ENCODE assay signal across 16 cellular contexts in the genomic region with DNA sequence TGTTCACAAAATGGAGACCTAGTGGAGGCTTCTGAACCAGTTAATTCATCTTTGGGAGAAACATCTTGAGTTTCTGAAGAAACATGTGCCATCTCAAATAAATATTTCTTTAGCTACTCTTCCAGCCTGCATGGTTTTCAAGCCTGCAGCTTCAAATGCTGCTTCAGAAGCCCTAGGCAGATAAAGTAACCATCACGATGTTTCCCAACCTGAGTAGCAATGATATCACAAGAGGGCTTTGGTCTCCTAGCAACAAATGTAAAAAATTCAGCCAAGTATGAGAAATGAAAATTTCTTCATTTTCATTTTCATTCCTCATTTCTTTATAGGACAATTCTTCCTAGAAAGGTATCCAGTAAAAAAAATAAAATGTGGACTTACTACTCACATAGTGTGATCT. TPM values are rescaled to one million over a fixed set of nuclear protein-coding genes. Genes with fewer than 3 reads are reported as not detected.
DNase-seq lines count a peak whose midpoint lies in the region; ATAC-seq and TF ChIP-seq lines count a peak whose summit lies in the region.
"Had no signal": no experiment of that assay in that cellular context is flagged by ENCODE, and none has a peak within 500 bp of the region (broad histone marks: within the 10 kb centered on the region; RNA-seq: fewer than 3 reads in every experiment).

No MANE protein-coding gene starts in this region.

- peaks cover 0 to 17% of the 10 kb centered on the region in 2 donors for H3K4me1 ChIP-seq in neuronal stem cell (ENCODE audit: control insufficient read depth in 2 of 2, insufficient read depth in 1 of 2, low read depth in 1 of 2, low read length in 2 of 2)
- peaks cover 8% of the 10 kb centered on the region for H3K4me1 ChIP-seq in foreskin keratinocyte
- H3K4me1 ChIP-seq in neural progenitor cell, result no peaks in the 10 kb centered on the region
- H3K4me1 ChIP-seq in psoas muscle, result no peaks in the 10 kb centered on the region
- H3K4me1 ChIP-seq: BE2C had no signal

- no CpG with 5 or more reads among the region's 1 CpG for WGBS in neuronal stem cell (ENCODE audit: extremely low coverage in 2 of 2, insufficient read length in 2 of 2, insufficient replicate concordance in 1 of 2), 2 donors
- WGBS in psoas muscle, 3 donors, result 73 to 90% methylated on average over 1 of the region's 1 CpG; no CpG with 5 or more reads in 1 of the 3 donors

- H3K79me1 ChIP-seq in neuronal stem cell (ENCODE audit: low read depth, low read length), result no peaks in the 10 kb centered on the region

- no peak overlapping the region for H3K4me2 ChIP-seq in neuronal stem cell (ENCODE audit: insufficient read depth, low read length, poor library complexity, severe bottlenecking)
- H3K4me2 ChIP-seq in neural progenitor cell, result no peak overlapping the region

- H2BK15ac ChIP-seq in neuronal stem cell (ENCODE audit: low read length), result no peak overlapping the region

- no peak overlapping the region for H3K4ac ChIP-seq in neuronal stem cell (ENCODE audit: low read length)

- H3K36me3 ChIP-seq in neuronal stem cell (replicated peaks in 1 of 2; ENCODE audit: control insufficient read depth in 2 of 2, insufficient read depth in 2 of 2, low read length in 2 of 2) (no peaks in the 10 kb centered on the region), neural progenitor cell (no peaks in the 10 kb centered on the region), psoas muscle (ENCODE audit: insufficient read depth in 1 of 2, low read depth in 1 of 2) (no peaks in the 10 kb centered on the region)
- H3K36me3 ChIP-seq: BE2C had no signal

- peak; percentile 31 for DNase-seq in AG10803 (ENCODE audit: low read depth)
- peak; percentile 19 for DNase-seq in NCI-H226
- peak; percentile 1 for DNase-seq in fibroblast of gingiva (ENCODE audit: low read depth)
- no peak for DNase-seq in neuronal stem cell (ENCODE audit: low spot score)
- DNase-seq in foreskin keratinocyte, result no peak
- no peak for DNase-seq in neural progenitor cell (ENCODE audit: low spot score)
- no peak for DNase-seq in psoas muscle
- DNase-seq: 8988T; ACHN; BE2C; CD4-positive, alpha-beta memory T cell; DMS79; HCEC 1CT; HFFc6 had no signal

- H2AFZ ChIP-seq in neuronal stem cell (ENCODE audit: low read length) (no peak overlapping the region), neural progenitor cell (replicated peaks) (no peak overlapping the region)

- H4K8ac ChIP-seq in neuronal stem cell (ENCODE audit: low read depth, low read length), result no peak overlapping the region

- no peak overlapping the region for H2BK5ac ChIP-seq in neuronal stem cell (ENCODE audit: low read length)

- intact Hi-C loops in psoas muscle (cut with DNase I), result no loop called here

- H3K9ac ChIP-seq in neuronal stem cell (ENCODE audit: low read depth, low read length, poor library complexity) (no peak overlapping the region), neural progenitor cell (no peak overlapping the region)

- H3K9me3 ChIP-seq in neuronal stem cell (replicated peaks in 1 of 2; ENCODE audit: control insufficient read depth in 2 of 2, insufficient read depth in 1 of 2, low read depth in 1 of 2, low read length in 2 of 2), result no peaks in the 10 kb centered on the region
- H3K9me3 ChIP-seq in neural progenitor cell (ENCODE audit: low read depth), result no peaks in the 10 kb centered on the region
- H3K9me3 ChIP-seq in psoas muscle, result no peaks in the 10 kb centered on the region
- H3K9me3 ChIP-seq: BE2C had no signal

- no peaks in the 10 kb centered on the region for H3K36me3 Mint-ChIP-seq in neural progenitor cell
- H3K36me3 Mint-ChIP-seq: CD4-positive, alpha-beta memory T cell had no signal

- peak overlapping the region; percentile 2 for H3K27ac ChIP-seq in neuronal stem cell (replicated peaks; ENCODE audit: low read length)
- no peak overlapping the region for H3K27ac ChIP-seq in foreskin keratinocyte
- no peak overlapping the region for H3K27ac ChIP-seq in neural progenitor cell
- H3K27ac ChIP-seq in psoas muscle, result no peak overlapping the region
- H3K27ac ChIP-seq: C4-2B had no signal

- TF ChIP-seq CTCF in AG10803 (conservative IDR thresholded peaks at IDR 0.05; ENCODE audit: low read length), result no peak
- TF ChIP-seq CTCF in foreskin keratinocyte (conservative IDR thresholded peaks at IDR 0.05), result no peak
- no peak for TF ChIP-seq CTCF in neural progenitor cell (IDR thresholded peaks at IDR 0.05)
- TF ChIP-seq CTCF in psoas muscle (IDR thresholded peaks at IDR 0.05), result no peak

- H3K4me3 ChIP-seq in AG10803 (ENCODE audit: low read length) (no peak overlapping the region), neuronal stem cell (ENCODE audit: low read length in 2 of 2) (no peak overlapping the region), neural progenitor cell (no peak overlapping the region), psoas muscle (no peak overlapping the region)

- H3K27me3 Mint-ChIP-seq in neural progenitor cell (ENCODE audit: insufficient read depth, low read depth), result no peaks in the 10 kb centered on the region

- H3K18ac ChIP-seq in neuronal stem cell (ENCODE audit: low read length), result no peak overlapping the region

- no peak overlapping the region for H2BK12ac ChIP-seq in neuronal stem cell (ENCODE audit: low read length)

- no peak overlapping the region for H3K23ac ChIP-seq in neuronal stem cell (ENCODE audit: low read depth, low read length, poor library complexity)

- H3K9me3 Mint-ChIP-seq in neural progenitor cell, result no peaks in the 10 kb centered on the region
- H3K9me3 Mint-ChIP-seq: HFFc6 had no signal

- no peaks in the 10 kb centered on the region for H3K27me3 ChIP-seq in neuronal stem cell (ENCODE audit: control insufficient read depth in 3 of 3, insufficient read depth in 3 of 3, low read depth in 1 of 3, low read length in 3 of 3)
- H3K27me3 ChIP-seq in foreskin keratinocyte, result no peaks in the 10 kb centered on the region
- no peaks in the 10 kb centered on the region for H3K27me3 ChIP-seq in neural progenitor cell
- H3K27me3 ChIP-seq in psoas muscle (ENCODE audit: insufficient read depth in 3 of 3, low read length in 2 of 3), result no peaks in the 10 kb centered on the region
- H3K27me3 ChIP-seq: BE2C had no signal

- H3K79me2 ChIP-seq in neural progenitor cell (ENCODE audit: low read depth), result no peaks in the 10 kb centered on the region

- H3K14ac ChIP-seq in neuronal stem cell (ENCODE audit: low read length), result no peak overlapping the region

- no peak overlapping the region for H3K27ac Mint-ChIP-seq in neural progenitor cell
- H3K27ac Mint-ChIP-seq: CD4-positive, alpha-beta memory T cell; HFFc6 had no signal

- ATAC-seq in foreskin keratinocyte (no peak), psoas muscle (no peak)
- ATAC-seq: HepG2 had no signal

- H3K4me1 Mint-ChIP-seq in neural progenitor cell, result no peaks in the 10 kb centered on the region

- H3F3A ChIP-seq in neural progenitor cell (ENCODE audit: low read depth), result no peaks in the 10 kb centered on the region

- H2BK120ac ChIP-seq in neuronal stem cell (ENCODE audit: low read depth, low read length), result no peak overlapping the region

- no peak overlapping the region for H4K91ac ChIP-seq in neuronal stem cell (ENCODE audit: low read depth, low read length, poor library complexity)

- no peak overlapping the region for H2AK5ac ChIP-seq in neuronal stem cell (ENCODE audit: low read depth, low read length)

- H4K20me1 ChIP-seq in neural progenitor cell (ENCODE audit: low read depth), result no peaks in the 10 kb centered on the region

- no peak overlapping the region for H3K4me3 Mint-ChIP-seq in neural progenitor cell
- H3K4me3 Mint-ChIP-seq: CD4-positive, alpha-beta memory T cell; HFFc6 had no signal

RNA-seq across cellular contexts. Expression of a gene that starts 42.2 kb away (rescaled TPM):
- polyA plus RNA-seq in neuronal stem cell (2013, experiment 1 of 2), result 270 TPM
- polyA plus RNA-seq in neuronal stem cell (2013, experiment 2 of 2), result 270 TPM
- total RNA-seq in foreskin keratinocyte (362 and 408 TPM in 2 replicates), neural progenitor cell (ENCODE audit: low replicate concordance) (not detected in 2 replicates), psoas muscle (not detected)
- polyA plus RNA-seq in foreskin keratinocyte (555 and 624 TPM in 2 replicates), psoas muscle (100 to 1,000 TPM in 2 of 3 donors, not detected in 1; 197 to 320 TPM)
- polyA plus RNA-seq: CD4-positive, alpha-beta memory T cell had no signal

RNA-seq across cellular contexts. Expression of a gene that starts 51.6 kb away (rescaled TPM):
- 12.1 TPM for polyA plus RNA-seq in neuronal stem cell (2013, experiment 1 of 2)
- polyA plus RNA-seq in neuronal stem cell (2013, experiment 2 of 2), result 13.0 TPM
- total RNA-seq in foreskin keratinocyte (8.1 and 8.5 TPM in 2 replicates), neural progenitor cell (ENCODE audit: low replicate concordance) (not detected in 2 replicates), psoas muscle (not detected)
- polyA plus RNA-seq in foreskin keratinocyte (1.1 and 1.3 TPM in 2 replicates), psoas muscle (1 to 10 TPM in 2 of 3 donors, not detected in 1; 3.4 to 8.4 TPM)
- polyA plus RNA-seq: CD4-positive, alpha-beta memory T cell had no signal

Comparison
In these comparisons a context has a peak if more than half of its experiments do, and no peak if none do; other contexts are left out.
1. DNase-seq: peak in AG10803 (single experiment), NCI-H226 (single experiment) and fibroblast of gingiva (single experiment); none in neuronal stem cell (single experiment), foreskin keratinocyte (0 of 2), neural progenitor cell (single experiment) and psoas muscle (0 of 2).